In the genomic region with DNA sequence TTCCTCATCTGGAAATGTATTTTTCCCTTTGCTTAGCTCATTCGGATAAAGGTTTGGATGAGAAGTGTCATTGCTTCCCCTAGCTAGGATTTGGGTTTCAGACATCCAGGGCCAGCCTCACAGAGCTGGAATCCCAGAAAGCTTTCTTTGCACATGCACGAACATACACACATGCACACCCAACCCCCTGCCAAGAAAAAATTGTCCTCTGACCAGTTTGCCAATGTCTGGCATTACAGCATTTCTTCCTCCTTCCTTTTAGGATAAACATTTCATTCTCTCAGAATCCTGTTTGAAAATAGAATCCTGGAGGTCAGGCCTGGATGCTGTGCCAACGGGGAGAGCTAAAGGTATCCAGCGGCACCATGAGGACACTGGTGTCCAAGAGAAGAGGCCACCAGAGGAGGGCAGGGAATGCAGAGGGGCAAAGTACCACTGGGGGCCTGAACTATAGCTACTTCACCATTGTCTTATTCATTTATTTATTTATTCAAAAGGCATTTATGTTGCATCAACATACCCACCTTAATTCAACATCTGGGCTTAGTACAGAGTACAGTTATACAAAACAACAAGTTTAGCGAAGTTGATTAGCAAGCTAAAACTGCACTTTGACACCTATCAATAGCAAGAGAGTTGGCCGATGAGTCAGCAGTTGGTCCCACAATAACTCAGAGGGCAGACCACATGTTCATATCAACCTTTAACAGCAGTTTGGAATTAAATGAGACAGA, we compare ENCODE assay signal across 1 cellular context.
TF ChIP-seq lines count a peak whose summit lies in the region.

No MANE protein-coding gene starts in this region.

TF ChIP-seq in K562, 482 proteins besides CTCF, POLR2A, EP300 and RAD21 (continued from another document and continues in another):
- TF ChIP-seq, protein P1, sequence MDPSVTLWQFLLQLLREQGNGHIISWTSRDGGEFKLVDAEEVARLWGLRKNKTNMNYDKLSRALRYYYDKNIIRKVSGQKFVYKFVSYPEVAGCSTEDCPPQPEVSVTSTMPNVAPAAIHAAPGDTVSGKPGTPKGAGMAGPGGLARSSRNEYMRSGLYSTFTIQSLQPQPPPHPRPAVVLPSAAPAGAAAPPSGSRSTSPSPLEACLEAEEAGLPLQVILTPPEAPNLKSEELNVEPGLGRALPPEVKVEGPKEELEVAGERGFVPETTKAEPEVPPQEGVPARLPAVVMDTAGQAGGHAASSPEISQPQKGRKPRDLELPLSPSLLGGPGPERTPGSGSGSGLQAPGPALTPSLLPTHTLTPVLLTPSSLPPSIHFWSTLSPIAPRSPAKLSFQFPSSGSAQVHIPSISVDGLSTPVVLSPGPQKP (CRISPR knock-in tag; IDR thresholded peaks at IDR 0.05), result no peak
- TF ChIP-seq, protein P2, sequence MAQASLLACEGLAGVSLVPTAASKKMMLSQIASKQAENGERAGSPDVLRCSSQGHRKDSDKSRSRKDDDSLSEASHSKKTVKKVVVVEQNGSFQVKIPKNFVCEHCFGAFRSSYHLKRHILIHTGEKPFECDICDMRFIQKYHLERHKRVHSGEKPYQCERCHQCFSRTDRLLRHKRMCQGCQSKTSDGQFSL (CRISPR knock-in tag; IDR thresholded peaks at IDR 0.05), result no peak
- TF ChIP-seq, protein P2 (tag; IDR thresholded peaks at IDR 0.05), result no peak
- TF ChIP-seq, protein P3, sequence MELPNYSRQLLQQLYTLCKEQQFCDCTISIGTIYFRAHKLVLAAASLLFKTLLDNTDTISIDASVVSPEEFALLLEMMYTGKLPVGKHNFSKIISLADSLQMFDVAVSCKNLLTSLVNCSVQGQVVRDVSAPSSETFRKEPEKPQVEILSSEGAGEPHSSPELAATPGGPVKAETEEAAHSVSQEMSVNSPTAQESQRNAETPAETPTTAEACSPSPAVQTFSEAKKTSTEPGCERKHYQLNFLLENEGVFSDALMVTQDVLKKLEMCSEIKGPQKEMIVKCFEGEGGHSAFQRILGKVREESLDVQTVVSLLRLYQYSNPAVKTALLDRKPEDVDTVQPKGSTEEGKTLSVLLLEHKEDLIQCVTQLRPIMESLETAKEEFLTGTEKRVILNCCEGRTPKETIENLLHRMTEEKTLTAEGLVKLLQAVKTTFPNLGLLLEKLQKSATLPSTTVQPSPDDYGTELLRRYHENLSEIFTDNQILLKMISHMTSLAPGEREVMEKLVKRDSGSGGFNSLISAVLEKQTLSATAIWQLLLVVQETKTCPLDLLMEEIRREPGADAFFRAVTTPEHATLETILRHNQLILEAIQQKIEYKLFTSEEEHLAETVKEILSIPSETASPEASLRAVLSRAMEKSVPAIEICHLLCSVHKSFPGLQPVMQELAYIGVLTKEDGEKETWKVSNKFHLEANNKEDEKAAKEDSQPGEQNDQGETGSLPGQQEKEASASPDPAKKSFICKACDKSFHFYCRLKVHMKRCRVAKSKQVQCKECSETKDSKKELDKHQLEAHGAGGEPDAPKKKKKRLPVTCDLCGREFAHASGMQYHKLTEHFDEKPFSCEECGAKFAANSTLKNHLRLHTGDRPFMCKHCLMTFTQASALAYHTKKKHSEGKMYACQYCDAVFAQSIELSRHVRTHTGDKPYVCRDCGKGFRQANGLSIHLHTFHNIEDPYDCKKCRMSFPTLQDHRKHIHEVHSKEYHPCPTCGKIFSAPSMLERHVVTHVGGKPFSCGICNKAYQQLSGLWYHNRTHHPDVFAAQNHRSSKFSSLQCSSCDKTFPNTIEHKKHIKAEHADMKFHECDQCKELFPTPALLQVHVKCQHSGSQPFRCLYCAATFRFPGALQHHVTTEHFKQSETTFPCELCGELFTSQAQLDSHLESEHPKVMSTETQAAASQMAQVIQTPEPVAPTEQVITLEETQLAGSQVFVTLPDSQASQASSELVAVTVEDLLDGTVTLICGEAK (IDR thresholded peaks at IDR 0.05), result no peak
- TF ChIP-seq, protein P3 (CRISPR knock-in tag; IDR thresholded peaks at IDR 0.05), result no peak
- TF ChIP-seq ZNF75A (CRISPR knock-in tag; IDR thresholded peaks at IDR 0.05) (no peak), SPI1 (IDR thresholded peaks at IDR 0.05; ENCODE audit: borderline replicate concordance, low read depth, low read length) (no peak), ZFP30 (CRISPR knock-in tag; IDR thresholded peaks at IDR 0.05; ENCODE audit: borderline replicate concordance) (no peak), BCL6 (CRISPR knock-in tag; IDR thresholded peaks at IDR 0.05) (no peak), TBL1XR1 (IDR thresholded peaks at IDR 0.05; ENCODE audit: low read length in 2 of 2) (no peak), ZNF707 (CRISPR knock-in tag; conservative IDR thresholded peaks at IDR 0.05) (no peak), BCOR (IDR thresholded peaks at IDR 0.05) (no peak), SRSF3 (IDR thresholded peaks at IDR 0.05; ENCODE audit: insufficient read depth, low read length) (no peak), ADNP (tag; IDR thresholded peaks at IDR 0.05) (no peak), SLC30A9 (CRISPR knock-in tag; IDR thresholded peaks at IDR 0.05) (no peak), POLR2AphosphoS2 (IDR thresholded peaks at IDR 0.05; ENCODE audit: low read length) (no peak), TCF7L2 (IDR thresholded peaks at IDR 0.05; ENCODE audit: low read depth, low read length) (no peak), ILF3 (IDR thresholded peaks at IDR 0.05; ENCODE audit: borderline replicate concordance) (no peak), TEAD4 (IDR thresholded peaks at IDR 0.05; ENCODE audit: low read length) (peak; percentile 86), TEAD4 (CRISPR knock-in tag; IDR thresholded peaks at IDR 0.05; ENCODE audit: borderline replicate concordance) (no peak), ARID1B (IDR thresholded peaks at IDR 0.05) (peak; percentile 88), SOX6 (IDR thresholded peaks at IDR 0.05) (peak; percentile 63), NFE2 (IDR thresholded peaks at IDR 0.05; ENCODE audit: low read depth) (peak; percentile 97), ZNF165 (CRISPR knock-in tag; IDR thresholded peaks at IDR 0.05; ENCODE audit: borderline replicate concordance) (no peak), ZFP1 (CRISPR knock-in tag; IDR thresholded peaks at IDR 0.05) (no peak)
- TF ChIP-seq, protein P4, sequence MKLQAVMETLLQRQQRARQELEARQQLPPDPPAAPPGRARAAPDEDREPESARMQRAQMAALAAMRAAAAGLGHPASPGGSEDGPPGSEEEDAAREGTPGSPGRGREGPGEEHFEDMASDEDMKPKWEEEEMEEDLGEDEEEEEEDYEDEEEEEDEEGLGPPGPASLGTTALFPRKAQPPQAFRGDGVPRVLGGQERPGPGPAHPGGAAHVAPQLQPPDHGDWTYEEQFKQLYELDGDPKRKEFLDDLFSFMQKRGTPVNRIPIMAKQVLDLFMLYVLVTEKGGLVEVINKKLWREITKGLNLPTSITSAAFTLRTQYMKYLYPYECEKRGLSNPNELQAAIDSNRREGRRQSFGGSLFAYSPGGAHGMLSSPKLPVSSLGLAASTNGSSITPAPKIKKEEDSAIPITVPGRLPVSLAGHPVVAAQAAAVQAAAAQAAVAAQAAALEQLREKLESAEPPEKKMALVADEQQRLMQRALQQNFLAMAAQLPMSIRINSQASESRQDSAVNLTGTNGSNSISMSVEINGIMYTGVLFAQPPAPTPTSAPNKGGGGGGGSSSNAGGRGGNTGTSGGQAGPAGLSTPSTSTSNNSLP (IDR thresholded peaks at IDR 0.05; ENCODE audit: borderline replicate concordance, low read depth, low read length), result 0 out of 2 replicates have a peak, but pooled peaks have one; percentile 36
- TF ChIP-seq, protein P5, sequence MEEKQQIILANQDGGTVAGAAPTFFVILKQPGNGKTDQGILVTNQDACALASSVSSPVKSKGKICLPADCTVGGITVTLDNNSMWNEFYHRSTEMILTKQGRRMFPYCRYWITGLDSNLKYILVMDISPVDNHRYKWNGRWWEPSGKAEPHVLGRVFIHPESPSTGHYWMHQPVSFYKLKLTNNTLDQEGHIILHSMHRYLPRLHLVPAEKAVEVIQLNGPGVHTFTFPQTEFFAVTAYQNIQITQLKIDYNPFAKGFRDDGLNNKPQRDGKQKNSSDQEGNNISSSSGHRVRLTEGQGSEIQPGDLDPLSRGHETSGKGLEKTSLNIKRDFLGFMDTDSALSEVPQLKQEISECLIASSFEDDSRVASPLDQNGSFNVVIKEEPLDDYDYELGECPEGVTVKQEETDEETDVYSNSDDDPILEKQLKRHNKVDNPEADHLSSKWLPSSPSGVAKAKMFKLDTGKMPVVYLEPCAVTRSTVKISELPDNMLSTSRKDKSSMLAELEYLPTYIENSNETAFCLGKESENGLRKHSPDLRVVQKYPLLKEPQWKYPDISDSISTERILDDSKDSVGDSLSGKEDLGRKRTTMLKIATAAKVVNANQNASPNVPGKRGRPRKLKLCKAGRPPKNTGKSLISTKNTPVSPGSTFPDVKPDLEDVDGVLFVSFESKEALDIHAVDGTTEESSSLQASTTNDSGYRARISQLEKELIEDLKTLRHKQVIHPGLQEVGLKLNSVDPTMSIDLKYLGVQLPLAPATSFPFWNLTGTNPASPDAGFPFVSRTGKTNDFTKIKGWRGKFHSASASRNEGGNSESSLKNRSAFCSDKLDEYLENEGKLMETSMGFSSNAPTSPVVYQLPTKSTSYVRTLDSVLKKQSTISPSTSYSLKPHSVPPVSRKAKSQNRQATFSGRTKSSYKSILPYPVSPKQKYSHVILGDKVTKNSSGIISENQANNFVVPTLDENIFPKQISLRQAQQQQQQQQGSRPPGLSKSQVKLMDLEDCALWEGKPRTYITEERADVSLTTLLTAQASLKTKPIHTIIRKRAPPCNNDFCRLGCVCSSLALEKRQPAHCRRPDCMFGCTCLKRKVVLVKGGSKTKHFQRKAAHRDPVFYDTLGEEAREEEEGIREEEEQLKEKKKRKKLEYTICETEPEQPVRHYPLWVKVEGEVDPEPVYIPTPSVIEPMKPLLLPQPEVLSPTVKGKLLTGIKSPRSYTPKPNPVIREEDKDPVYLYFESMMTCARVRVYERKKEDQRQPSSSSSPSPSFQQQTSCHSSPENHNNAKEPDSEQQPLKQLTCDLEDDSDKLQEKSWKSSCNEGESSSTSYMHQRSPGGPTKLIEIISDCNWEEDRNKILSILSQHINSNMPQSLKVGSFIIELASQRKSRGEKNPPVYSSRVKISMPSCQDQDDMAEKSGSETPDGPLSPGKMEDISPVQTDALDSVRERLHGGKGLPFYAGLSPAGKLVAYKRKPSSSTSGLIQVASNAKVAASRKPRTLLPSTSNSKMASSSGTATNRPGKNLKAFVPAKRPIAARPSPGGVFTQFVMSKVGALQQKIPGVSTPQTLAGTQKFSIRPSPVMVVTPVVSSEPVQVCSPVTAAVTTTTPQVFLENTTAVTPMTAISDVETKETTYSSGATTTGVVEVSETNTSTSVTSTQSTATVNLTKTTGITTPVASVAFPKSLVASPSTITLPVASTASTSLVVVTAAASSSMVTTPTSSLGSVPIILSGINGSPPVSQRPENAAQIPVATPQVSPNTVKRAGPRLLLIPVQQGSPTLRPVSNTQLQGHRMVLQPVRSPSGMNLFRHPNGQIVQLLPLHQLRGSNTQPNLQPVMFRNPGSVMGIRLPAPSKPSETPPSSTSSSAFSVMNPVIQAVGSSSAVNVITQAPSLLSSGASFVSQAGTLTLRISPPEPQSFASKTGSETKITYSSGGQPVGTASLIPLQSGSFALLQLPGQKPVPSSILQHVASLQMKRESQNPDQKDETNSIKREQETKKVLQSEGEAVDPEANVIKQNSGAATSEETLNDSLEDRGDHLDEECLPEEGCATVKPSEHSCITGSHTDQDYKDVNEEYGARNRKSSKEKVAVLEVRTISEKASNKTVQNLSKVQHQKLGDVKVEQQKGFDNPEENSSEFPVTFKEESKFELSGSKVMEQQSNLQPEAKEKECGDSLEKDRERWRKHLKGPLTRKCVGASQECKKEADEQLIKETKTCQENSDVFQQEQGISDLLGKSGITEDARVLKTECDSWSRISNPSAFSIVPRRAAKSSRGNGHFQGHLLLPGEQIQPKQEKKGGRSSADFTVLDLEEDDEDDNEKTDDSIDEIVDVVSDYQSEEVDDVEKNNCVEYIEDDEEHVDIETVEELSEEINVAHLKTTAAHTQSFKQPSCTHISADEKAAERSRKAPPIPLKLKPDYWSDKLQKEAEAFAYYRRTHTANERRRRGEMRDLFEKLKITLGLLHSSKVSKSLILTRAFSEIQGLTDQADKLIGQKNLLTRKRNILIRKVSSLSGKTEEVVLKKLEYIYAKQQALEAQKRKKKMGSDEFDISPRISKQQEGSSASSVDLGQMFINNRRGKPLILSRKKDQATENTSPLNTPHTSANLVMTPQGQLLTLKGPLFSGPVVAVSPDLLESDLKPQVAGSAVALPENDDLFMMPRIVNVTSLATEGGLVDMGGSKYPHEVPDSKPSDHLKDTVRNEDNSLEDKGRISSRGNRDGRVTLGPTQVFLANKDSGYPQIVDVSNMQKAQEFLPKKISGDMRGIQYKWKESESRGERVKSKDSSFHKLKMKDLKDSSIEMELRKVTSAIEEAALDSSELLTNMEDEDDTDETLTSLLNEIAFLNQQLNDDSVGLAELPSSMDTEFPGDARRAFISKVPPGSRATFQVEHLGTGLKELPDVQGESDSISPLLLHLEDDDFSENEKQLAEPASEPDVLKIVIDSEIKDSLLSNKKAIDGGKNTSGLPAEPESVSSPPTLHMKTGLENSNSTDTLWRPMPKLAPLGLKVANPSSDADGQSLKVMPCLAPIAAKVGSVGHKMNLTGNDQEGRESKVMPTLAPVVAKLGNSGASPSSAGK (IDR thresholded peaks at IDR 0.05), result peak; percentile 61
- TF ChIP-seq, protein P6, sequence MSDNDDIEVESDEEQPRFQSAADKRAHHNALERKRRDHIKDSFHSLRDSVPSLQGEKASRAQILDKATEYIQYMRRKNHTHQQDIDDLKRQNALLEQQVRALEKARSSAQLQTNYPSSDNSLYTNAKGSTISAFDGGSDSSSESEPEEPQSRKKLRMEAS (CRISPR knock-in tag; IDR thresholded peaks at IDR 0.05), result no peak
